20 cellular contexts compared by ENCODE assay signal in the genomic region with DNA sequence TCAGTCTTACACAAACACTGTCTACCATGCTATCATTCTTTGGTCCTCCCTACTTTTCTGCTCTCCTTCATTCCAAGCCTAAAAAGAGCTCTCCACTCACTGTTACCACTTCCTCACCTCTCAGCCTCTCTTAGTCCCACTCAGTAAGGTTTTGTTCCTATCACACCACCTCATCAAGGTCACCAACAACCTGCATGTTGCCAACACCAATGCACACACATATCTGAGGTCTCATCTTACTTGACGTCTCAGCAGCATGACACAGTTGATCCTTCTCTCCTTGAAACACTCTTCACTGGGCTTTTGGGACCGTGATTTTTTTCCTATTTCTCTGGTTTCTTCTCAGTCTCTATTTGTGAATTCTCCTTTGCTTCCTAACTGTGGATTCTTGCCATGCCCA. TPM values are rescaled to one million over a fixed set of nuclear protein-coding genes. Genes with fewer than 3 reads are reported as not detected.
DNase-seq lines count a peak whose midpoint lies in the region; ATAC-seq and TF ChIP-seq lines count a peak whose summit lies in the region.
"Had no signal": no experiment of that assay in that cellular context is flagged by ENCODE, and none has a peak within 500 bp of the region (broad histone marks: within the 10 kb centered on the region; RNA-seq: fewer than 3 reads in every experiment).

No MANE protein-coding gene starts in this region.

- H4K91ac ChIP-seq in IMR-90 (ENCODE audit: insufficient read depth, low read depth, low read length) (peak overlapping the region; percentile 62; the same call in 1 of the 2 replicates), trophoblast cell (ENCODE audit: low read depth, low read length) (no peak overlapping the region)

- no peak overlapping the region for H2BK12ac ChIP-seq in trophoblast cell (ENCODE audit: low read length)

- DNase-seq in DMS53 (lab: John Stamatoyannopoulos, UW): peak; percentile 1
- DNase-seq in DMS53 treated with DMSO at 0.1 percent for 48 hours (lab: John Stamatoyannopoulos, UW; ENCODE audit: unreplicated experiment): no peak
- no peak for DNase-seq in IMR-90
- no peak for DNase-seq in activated T-helper 2 cell treated with anti-CD3 and anti-CD28 coated beads, Interferon-gamma antibody, Interleukin-2, Interleukin-4, amounts not matched to agents 10 μg/mL and 5 μg/mL and 100 μg/mL, durations not matched to agents 14 hours and 24 hours and 36 hours (ENCODE audit: low spot score)
- no peak for DNase-seq in trophoblast cell
- no peak for DNase-seq in smooth muscle cell (lab: John Stamatoyannopoulos, UW; ENCODE audit: unreplicated experiment)
- no peak for DNase-seq in stimulated activated naive CD4-positive, alpha-beta T cell treated with Interleukin-2 at 50 U/mL for 16 hours (lab: John Stamatoyannopoulos, UW)
- DNase-seq in activated T-cell treated with anti-CD3 and anti-CD28 coated beads for 4 hours: no peak
- DNase-seq: activated CD4-positive, alpha-beta T cell treated with anti-CD3 and anti-CD28 coated beads, Interleukin-2, amount 50 U/mL, for 48 hours; glutamatergic neuron; left ventricle myocardium inferior; MG63; NCI-H1694; NCI-H446 treated with DMSO at 0.1 percent for 48 hours; occipital lobe had no signal

- TF ChIP-seq RAD21 in IMR-90 (IDR thresholded peaks at IDR 0.05; ENCODE audit: low read length): no peak

- no TSS peak for BruUV-seq in IMR-90 (replicated peaks; lab: Mats Ljungman, UMichigan)

- H2AK5ac ChIP-seq in IMR-90 (ENCODE audit: low read depth, low read length) (peak overlapping the region; percentile 92), trophoblast cell (ENCODE audit: low read length) (no peak overlapping the region)

- WGBS in IMR-90 (ENCODE audit: extremely low coverage in 2 of 2, insufficient read length in 1 of 2), 2 experiments: no CpG with 5 or more reads among the region's 2 CpGs
- WGBS in trophoblast cell (ENCODE audit: extremely low coverage, insufficient coverage, insufficient read length): no CpG with 5 or more reads among the region's 2 CpGs
- WGBS in smooth muscle cell (ENCODE audit: low lambda C conversion rate): 84% methylated on average over 2 of the region's 2 CpGs

- dilution Hi-C loops in IMR-90 (cut with HindIII; ENCODE audit: low sequenced_read_pairs, unreplicated experiment): no loop called here

- no peak overlapping the region for H3K4me3 Mint-ChIP-seq in activated T-helper 2 cell treated with anti-CD3 and anti-CD28 coated beads, Interferon-gamma antibody, Interleukin-2, Interleukin-4, amounts not matched to agents 10 μg/mL and 5 μg/mL and 100 μg/mL, durations not matched to agents 14 hours and 24 hours and 36 hours (ENCODE audit: low read depth)

- H3K4me1 Mint-ChIP-seq in activated T-helper 2 cell treated with anti-CD3 and anti-CD28 coated beads, Interferon-gamma antibody, Interleukin-2, Interleukin-4, amounts not matched to agents 10 μg/mL and 5 μg/mL and 100 μg/mL, durations not matched to agents 14 hours and 24 hours and 36 hours (ENCODE audit: low read depth): peaks cover 13% of the 10 kb centered on the region

- H3K9ac ChIP-seq in IMR-90 (ENCODE audit: low read depth, low read length) (no peak overlapping the region), trophoblast cell (ENCODE audit: low read length) (no peak overlapping the region), smooth muscle cell (ENCODE audit: low read depth) (no peak overlapping the region)
- H3K9ac ChIP-seq: BLaER1 had no signal

- no peaks in the 10 kb centered on the region for H3K9me3 ChIP-seq in IMR-90 (ENCODE audit: control insufficient read depth, insufficient read depth, low read length)
- peaks cover 2% of the 10 kb centered on the region for H3K9me3 ChIP-seq in trophoblast cell (ENCODE audit: insufficient read depth, low read depth, low read length)
- H3K9me3 ChIP-seq in smooth muscle cell (replicated peaks; ENCODE audit: low read depth): no peaks in the 10 kb centered on the region
- H3K9me3 ChIP-seq: BLaER1, esophagus muscularis mucosa, left ventricle myocardium inferior, MG63 had no signal

- H2BK5ac ChIP-seq in IMR-90 (ENCODE audit: low read depth, low read length, poor library complexity, severe bottlenecking): no peak overlapping the region
- no peak overlapping the region for H2BK5ac ChIP-seq in trophoblast cell (ENCODE audit: low read depth, low read length, poor library complexity)

- H3K27ac ChIP-seq in IMR-90 (ENCODE audit: insufficient read depth, low read length) (no peak overlapping the region), trophoblast cell (ENCODE audit: low read depth, low read length) (no peak overlapping the region), smooth muscle cell (ENCODE audit: low read depth) (no peak overlapping the region)
- H3K27ac ChIP-seq: 22Rv1, BLaER1, cardiac muscle cell, esophagus muscularis mucosa, left ventricle myocardium inferior had no signal

- H3K23ac ChIP-seq in IMR-90 (ENCODE audit: low read depth, low read length) (peak overlapping the region; percentile 23; the same call in 1 of the 2 replicates), trophoblast cell (ENCODE audit: low read length) (no peak overlapping the region)

- no peak overlapping the region for H3K56ac ChIP-seq in IMR-90 (ENCODE audit: extremely low read depth, insufficient read depth, low read length)

- H3K79me1 ChIP-seq in IMR-90 (ENCODE audit: low read depth in 1 of 2, low read length in 2 of 2) (peaks cover 41 to 73% of the 10 kb centered on the region in 2 experiments), trophoblast cell (ENCODE audit: low read length) (no peaks in the 10 kb centered on the region)

- H3K27me3 ChIP-seq in IMR-90 (ENCODE audit: control insufficient read depth, insufficient read depth, low read length): no peaks in the 10 kb centered on the region
- H3K27me3 ChIP-seq in trophoblast cell (ENCODE audit: insufficient read depth, low read length): no peaks in the 10 kb centered on the region
- H3K27me3 ChIP-seq in smooth muscle cell (ENCODE audit: low read depth): no peaks in the 10 kb centered on the region
- H3K27me3 ChIP-seq: BLaER1, cardiac muscle cell, esophagus muscularis mucosa, MG63 had no signal

- intact Hi-C loops in IMR-90 (cut with micrococcal nuclease): no loop called here
- intact Hi-C loops in activated T-helper 2 cell treated with anti-CD3 and anti-CD28 coated beads, Interferon-gamma antibody, Interleukin-2, Interleukin-4, amounts not matched to agents 10 μg/mL and 5 μg/mL and 100 μg/mL, durations not matched to agents 14 hours and 24 hours and 36 hours (cut with micrococcal nuclease): no loop called here

- peak overlapping the region; percentile 47; the same call in 1 of the 3 replicates for H2BK15ac ChIP-seq in IMR-90 (ENCODE audit: low read depth, low read length)

- POLR2A ChIA-PET in IMR-90 (lab: Charles Lee; ENCODE audit: unreplicated experiment): no interaction called here

- H3K9me3 Mint-ChIP-seq in activated T-helper 2 cell treated with anti-CD3 and anti-CD28 coated beads, Interferon-gamma antibody, Interleukin-2, Interleukin-4, amounts not matched to agents 10 μg/mL and 5 μg/mL and 100 μg/mL, durations not matched to agents 14 hours and 24 hours and 36 hours: no peaks in the 10 kb centered on the region

- H3K9me1 ChIP-seq in IMR-90 (ENCODE audit: insufficient read depth, low read length): peaks cover 20% of the 10 kb centered on the region

- H3K4ac ChIP-seq in IMR-90 (ENCODE audit: low read depth, low read length): peak overlapping the region; percentile 78; the same call in 1 of the 2 replicates
- H3K4ac ChIP-seq in trophoblast cell (ENCODE audit: low read depth, low read length): peak overlapping the region; percentile 19

- H3K27me3 Mint-ChIP-seq in activated T-helper 2 cell treated with anti-CD3 and anti-CD28 coated beads, Interferon-gamma antibody, Interleukin-2, Interleukin-4, amounts not matched to agents 10 μg/mL and 5 μg/mL and 100 μg/mL, durations not matched to agents 14 hours and 24 hours and 36 hours (ENCODE audit: low read depth): no peaks in the 10 kb centered on the region

- H3K79me2 ChIP-seq in trophoblast cell (ENCODE audit: control insufficient read depth, insufficient read depth, low read length, poor library complexity): no peaks in the 10 kb centered on the region
- H3K79me2 ChIP-seq in smooth muscle cell (ENCODE audit: low read depth): peaks cover 78% of the 10 kb centered on the region

- no peaks in the 10 kb centered on the region; the same call in 1 of the 2 replicates for H4K20me1 ChIP-seq in IMR-90 (ENCODE audit: insufficient read depth, low read length)
- peaks cover 57% of the 10 kb centered on the region for H4K20me1 ChIP-seq in smooth muscle cell (ENCODE audit: low read depth)

- H4K5ac ChIP-seq in IMR-90 (ENCODE audit: low read depth, low read length): peak overlapping the region; percentile 68; the same call in 1 of the 2 replicates

- H3K14ac ChIP-seq in IMR-90 (replicated peaks; ENCODE audit: low read depth, low read length) (0 out of 2 replicates have a peak overlapping the region, but pooled peaks have one; percentile 3), trophoblast cell (ENCODE audit: low read length) (no peak overlapping the region)

- in situ Hi-C loops in IMR-90 (cut with MboI; ENCODE audit: low sequenced_read_pairs): no loop called here

- H4K12ac ChIP-seq in trophoblast cell (ENCODE audit: low read depth, low read length): no peak overlapping the region

- H4K8ac ChIP-seq in IMR-90 (ENCODE audit: low read depth in 2 of 2, low read length in 2 of 2) (0 out of 4 replicates have a peak overlapping the region, but pooled peaks of 1 of the 2 experiments have one; percentile 60), trophoblast cell (ENCODE audit: low read depth, low read length) (no peak overlapping the region)

- TF ChIP-seq POLR2A in IMR-90 (IDR thresholded peaks at IDR 0.05; ENCODE audit: low read depth, low read length): no peak

- CTCF ChIA-PET in IMR-90 (lab: Yijun Ruan, JAX): no interaction called here

- TF ChIP-seq CTCF in IMR-90 (conservative IDR thresholded peaks at IDR 0.05; ENCODE audit: low read depth, low read length) (no peak), smooth muscle cell (IDR thresholded peaks at IDR 0.05; ENCODE audit: borderline replicate concordance, insufficient read depth, poor library complexity, severe bottlenecking) (no peak)

- H2BK20ac ChIP-seq in IMR-90 (ENCODE audit: low read depth, low read length): peak overlapping the region; percentile 39

- H2AFZ ChIP-seq in IMR-90 (replicated peaks; ENCODE audit: low read length, poor library complexity) (no peak overlapping the region), trophoblast cell (ENCODE audit: insufficient read depth, low read length, poor library complexity) (no peak overlapping the region), smooth muscle cell (ENCODE audit: low read depth) (no peak overlapping the region)

- no peaks in the 10 kb centered on the region for H3F3A ChIP-seq in smooth muscle cell (ENCODE audit: low read depth)

- H3K18ac ChIP-seq in IMR-90 (ENCODE audit: low read depth, low read length): no peak overlapping the region; the same call in 1 of the 2 replicates
- no peak overlapping the region for H3K18ac ChIP-seq in trophoblast cell (ENCODE audit: low read length)

- H3K4me2 ChIP-seq in IMR-90 (ENCODE audit: low read depth, low read length) (no peak overlapping the region), trophoblast cell (ENCODE audit: low read length) (no peak overlapping the region), smooth muscle cell (no peak overlapping the region)
- H3K4me2 ChIP-seq: BLaER1 had no signal

- no peak overlapping the region for H2AK9ac ChIP-seq in IMR-90 (replicated peaks; ENCODE audit: low read depth, low read length, poor library complexity)

- ATAC-seq in IMR-90 (ENCODE audit: low read depth): no peak
- ATAC-seq: right cardiac atrium had no signal

- H3K36me3 Mint-ChIP-seq in activated T-helper 2 cell treated with anti-CD3 and anti-CD28 coated beads, Interferon-gamma antibody, Interleukin-2, Interleukin-4, amounts not matched to agents 10 μg/mL and 5 μg/mL and 100 μg/mL, durations not matched to agents 14 hours and 24 hours and 36 hours (ENCODE audit: low read depth): peaks cover 13% of the 10 kb centered on the region

- H3K36me3 ChIP-seq in IMR-90 (ENCODE audit: control insufficient read depth, insufficient read depth, low read length): peaks cover 3% of the 10 kb centered on the region; the same call in 1 of the 2 replicates
- H3K36me3 ChIP-seq in trophoblast cell (ENCODE audit: control insufficient read depth in 1 of 2, insufficient read depth in 2 of 2, low read length in 2 of 2): no peaks in the 10 kb centered on the region
- H3K36me3 ChIP-seq in smooth muscle cell (ENCODE audit: low read depth): no peaks in the 10 kb centered on the region
- H3K36me3 ChIP-seq: cardiac muscle cell had no signal

- H3K27ac Mint-ChIP-seq in activated T-helper 2 cell treated with anti-CD3 and anti-CD28 coated beads, Interferon-gamma antibody, Interleukin-2, Interleukin-4, amounts not matched to agents 10 μg/mL and 5 μg/mL and 100 μg/mL, durations not matched to agents 14 hours and 24 hours and 36 hours: peak overlapping the region; percentile 13

- H3K4me3 ChIP-seq in IMR-90 (ENCODE audit: insufficient read depth, low read depth, low read length) (no peak overlapping the region), trophoblast cell (ENCODE audit: low read depth, low read length) (no peak overlapping the region), smooth muscle cell (no peak overlapping the region)
- H3K4me3 ChIP-seq: BLaER1, cardiac muscle cell, esophagus muscularis mucosa, left ventricle myocardium inferior, MG63 had no signal

- H3K4me1 ChIP-seq in IMR-90 (ENCODE audit: control insufficient read depth, insufficient read depth, low read length) (peaks cover 12% of the 10 kb centered on the region), trophoblast cell (ENCODE audit: control insufficient read depth in 1 of 2, insufficient read depth in 2 of 2, low read length in 2 of 2) (peaks cover 2 to 6% of the 10 kb centered on the region in 2 experiments), smooth muscle cell (ENCODE audit: low read depth) (no peaks in the 10 kb centered on the region)
- H3K4me1 ChIP-seq: BLaER1 had no signal

- H2BK120ac ChIP-seq in IMR-90 (ENCODE audit: low read depth, low read length) (no peak overlapping the region), trophoblast cell (ENCODE audit: insufficient read depth, low read length, poor library complexity) (no peak overlapping the region)

RNA-seq across cellular contexts. Expression of a gene that starts 8.1 kb away (rescaled TPM):
- total RNA-seq in IMR-90 (2012; rRNA removed) (29.2 and 34.1 TPM in 2 replicates), smooth muscle cell (15.3 and 21.1 TPM in 2 replicates)
- polyA plus RNA-seq in IMR-90 (2012; rRNA removed) (48.8 and 52.2 TPM in 2 replicates), smooth muscle cell (31.6 and 33.1 TPM in 2 replicates)
- polyA plus RNA-seq in IMR-90 (2012; cell fraction: cytosol; rRNA removed): 56.6 and 58.1 TPM in 2 replicates
- 159 and 173 TPM in 2 replicates for polyA plus RNA-seq in IMR-90 (2012; cell fraction: nucleus; rRNA removed; ENCODE audit: low replicate concordance)
- total RNA-seq in activated T-helper 2 cell treated with anti-CD3 and anti-CD28 coated beads, Interferon-gamma antibody, Interleukin-2, Interleukin-4, amounts not matched to agents 10 μg/mL and 5 μg/mL and 100 μg/mL, durations not matched to agents 14 hours and 24 hours and 36 hours: 44.3 and 44.9 TPM in 2 replicates
- polyA plus RNA-seq in trophoblast cell (2013): 26.1 and 26.7 TPM in 2 replicates
